Comparison of ENCODE assay signal across 1 cellular context in the genomic region with DNA sequence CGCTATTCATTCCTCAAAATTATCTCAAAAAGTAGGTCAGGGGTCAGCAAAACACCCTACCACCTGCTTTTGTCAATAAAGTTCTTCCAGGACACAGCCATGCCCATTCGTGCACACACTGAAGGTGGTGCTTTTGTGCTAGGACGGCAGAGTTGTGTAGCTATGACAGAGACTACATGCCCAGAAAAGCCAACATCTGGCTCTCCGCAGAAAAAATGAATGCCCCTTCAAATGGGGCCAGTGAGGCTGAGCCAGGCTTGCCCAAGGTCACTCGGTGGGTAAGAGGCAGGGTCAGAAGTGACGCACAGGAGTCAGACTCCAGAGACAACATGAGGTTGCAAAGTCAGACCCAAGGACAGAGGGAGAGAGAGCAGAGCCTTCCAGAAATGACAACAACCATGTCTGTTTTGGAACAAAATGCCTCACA.
TF ChIP-seq lines count a peak whose summit lies in the region.

No MANE protein-coding gene starts in this region.

TF ChIP-seq in A549, 52 proteins besides CTCF, POLR2A, EP300 and RAD21 (continued from another document):
- TF ChIP-seq, protein P1, sequence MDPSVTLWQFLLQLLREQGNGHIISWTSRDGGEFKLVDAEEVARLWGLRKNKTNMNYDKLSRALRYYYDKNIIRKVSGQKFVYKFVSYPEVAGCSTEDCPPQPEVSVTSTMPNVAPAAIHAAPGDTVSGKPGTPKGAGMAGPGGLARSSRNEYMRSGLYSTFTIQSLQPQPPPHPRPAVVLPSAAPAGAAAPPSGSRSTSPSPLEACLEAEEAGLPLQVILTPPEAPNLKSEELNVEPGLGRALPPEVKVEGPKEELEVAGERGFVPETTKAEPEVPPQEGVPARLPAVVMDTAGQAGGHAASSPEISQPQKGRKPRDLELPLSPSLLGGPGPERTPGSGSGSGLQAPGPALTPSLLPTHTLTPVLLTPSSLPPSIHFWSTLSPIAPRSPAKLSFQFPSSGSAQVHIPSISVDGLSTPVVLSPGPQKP (IDR thresholded peaks at IDR 0.05; ENCODE audit: low read depth, low read length) = no peak
